In the genomic region with DNA sequence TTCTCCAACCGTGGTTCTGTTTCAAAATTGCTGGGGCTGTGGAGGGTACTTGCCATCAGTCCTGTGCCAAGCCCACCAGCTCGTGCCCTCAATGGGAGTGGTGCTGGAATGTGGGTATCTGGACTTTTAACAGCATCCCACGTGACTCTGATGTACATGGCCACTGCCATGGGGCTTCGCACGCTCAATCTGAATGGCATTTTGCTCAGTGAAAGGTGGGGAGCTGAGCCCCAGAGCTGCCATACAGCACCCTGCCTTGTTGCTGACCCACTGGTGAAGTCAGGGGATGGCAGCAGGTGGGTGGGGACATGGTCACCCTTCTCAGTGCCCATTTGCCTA, we compare ENCODE assay signal across 10 cellular contexts. TPM values are rescaled to one million over a fixed set of nuclear protein-coding genes. Genes with fewer than 3 reads are reported as not detected.
DNase-seq lines count a peak whose midpoint lies in the region; ATAC-seq and TF ChIP-seq lines count a peak whose summit lies in the region.
"Had no signal": no experiment of that assay in that cellular context is flagged by ENCODE, and none has a peak within 500 bp of the region (broad histone marks: within the 10 kb centered on the region; RNA-seq: fewer than 3 reads in every experiment).

No MANE protein-coding gene starts in this region.

- H3K36me3 Mint-ChIP-seq in activated CD4-positive, alpha-beta T cell treated with anti-CD3 and anti-CD28 coated beads, Interleukin-2, amount 10 ng/mL, durations not matched to agents 7 days and 5 days (ENCODE audit: low read depth) = no peaks in the 10 kb centered on the region

- no peak for ATAC-seq in lower lobe of right lung

- H3K4me3 ChIP-seq in adrenal gland = peak overlapping the region in 1 of 4 donors; percentile 97
- no peak overlapping the region for H3K4me3 ChIP-seq in lower lobe of right lung
- peak overlapping the region; percentile 97 to 100 for H3K4me3 ChIP-seq in tibial artery

- H3K4me3 Mint-ChIP-seq in activated CD4-positive, alpha-beta T cell treated with anti-CD3 and anti-CD28 coated beads, Interleukin-2, amount 10 ng/mL, durations not matched to agents 7 days and 5 days = peak overlapping the region; percentile 74

- H3K27ac ChIP-seq in adrenal gland (peak overlapping the region in 3 of 5 donors; percentile 90 to 97 (median 92)), lower lobe of right lung (peak overlapping the region; percentile 92), tibial artery (peak overlapping the region; percentile 99 to 100)

- H3K27ac Mint-ChIP-seq in activated CD4-positive, alpha-beta T cell treated with anti-CD3 and anti-CD28 coated beads, Interleukin-2, amount 10 ng/mL, durations not matched to agents 7 days and 5 days = no peak overlapping the region

- no peak for DNase-seq in activated CD4-positive, alpha-beta T cell treated with anti-CD3 and anti-CD28 coated beads, Interleukin-2, amount 10 ng/mL, durations not matched to agents 7 days and 5 days
- no peak for DNase-seq in activated CD4-positive, alpha-beta T cell treated with anti-CD3 and anti-CD28 coated beads, Interleukin-2, amount 50 U/mL, for 48 hours
- DNase-seq in adrenal gland (no peak), lower lobe of right lung (no peak), tibial artery (no peak), NCI-H187 treated with DMSO at 0.1 percent for 48 hours (lab: John Stamatoyannopoulos, UW) (no peak), erythroblast (lab: John Stamatoyannopoulos, UW) (no peak), NCI-H82 (lab: John Stamatoyannopoulos, UW) (no peak)
- DNase-seq: retina, SHP77 had no signal

- POLR2A ChIA-PET in activated CD4-positive, alpha-beta T cell treated with anti-CD3 and anti-CD28 coated beads, Interleukin-2, amount 10 ng/mL, durations not matched to agents 7 days and 5 days (lab: Charles Lee) = no interaction called here

- intact Hi-C loops in adrenal gland (cut with DNase I) (no loop called here), lower lobe of right lung (cut with DNase I) (no loop called here), tibial artery (cut with DNase I; ENCODE audit: low total_unique reads) (no loop called here)

- no peaks in the 10 kb centered on the region for H3K9me3 ChIP-seq in adrenal gland (replicated peaks in 1 of 3)
- no peaks in the 10 kb centered on the region for H3K9me3 ChIP-seq in lower lobe of right lung
- no peaks in the 10 kb centered on the region for H3K9me3 ChIP-seq in tibial artery

- H3K4me1 ChIP-seq in adrenal gland (replicated peaks in 1 of 2) (peaks cover 34 to 55% of the 10 kb centered on the region in 2 donors), lower lobe of right lung (peaks cover 79% of the 10 kb centered on the region), tibial artery (peaks cover 0 to 61% (median 48%) of the 10 kb centered on the region in 4 donors)

- H3K27me3 Mint-ChIP-seq in activated CD4-positive, alpha-beta T cell treated with anti-CD3 and anti-CD28 coated beads, Interleukin-2, amount 10 ng/mL, durations not matched to agents 7 days and 5 days = peaks cover 24% of the 10 kb centered on the region

- no peaks in the 10 kb centered on the region for H3K27me3 ChIP-seq in adrenal gland
- H3K27me3 ChIP-seq in lower lobe of right lung (ENCODE audit: low read depth) = no peaks in the 10 kb centered on the region
- H3K27me3 ChIP-seq in tibial artery = no peaks in the 10 kb centered on the region

- peaks cover 9% of the 10 kb centered on the region for H3K4me1 Mint-ChIP-seq in activated CD4-positive, alpha-beta T cell treated with anti-CD3 and anti-CD28 coated beads, Interleukin-2, amount 10 ng/mL, durations not matched to agents 7 days and 5 days

- CTCF ChIA-PET in activated CD4-positive, alpha-beta T cell treated with anti-CD3 and anti-CD28 coated beads, Interleukin-2, amount 10 ng/mL, durations not matched to agents 7 days and 5 days (lab: Charles Lee) = no interaction called here

- H3K36me3 ChIP-seq in adrenal gland (replicated peaks in 1 of 2) (no peaks in the 10 kb centered on the region), lower lobe of right lung (no peaks in the 10 kb centered on the region), tibial artery (no peaks in the 10 kb centered on the region)

- TF ChIP-seq POLR2A in adrenal gland (IDR thresholded peaks at IDR 0.05) = no peak
- no peak for TF ChIP-seq POLR2A in erythroblast (IDR thresholded peaks at IDR 0.05; ENCODE audit: low read length)

- no peaks in the 10 kb centered on the region for H3K9me3 Mint-ChIP-seq in activated CD4-positive, alpha-beta T cell treated with anti-CD3 and anti-CD28 coated beads, Interleukin-2, amount 10 ng/mL, durations not matched to agents 7 days and 5 days

- 74 to 84% (median 79%) methylated on average over 5 of the region's 5 CpGs; no CpG with 5 or more reads in 1 of the 4 donors for WGBS in adrenal gland, 4 donors

- TF ChIP-seq CTCF in adrenal gland (IDR thresholded peaks at IDR 0.05) = no peak
- no peak for TF ChIP-seq CTCF in lower lobe of right lung (IDR thresholded peaks at IDR 0.05)
- TF ChIP-seq CTCF in tibial artery (IDR thresholded peaks at IDR 0.05) = no peak

RNA-seq across cellular contexts. Expression of gene SYNPO, which starts 16.6 kb away (rescaled TPM):
- under 1 TPM; 0.05 to 0.08 TPM for total RNA-seq in activated CD4-positive, alpha-beta T cell treated with anti-CD3 and anti-CD28 coated beads, Interleukin-2, amount 10 ng/mL, durations not matched to agents 7 days and 5 days
- 100 to 1,000 TPM in 5 of 8 donors, 10 to 100 TPM in 3; 86.8 to 293 (median 151) TPM for total RNA-seq in adrenal gland
- polyA plus RNA-seq in adrenal gland = 100 to 1,000 TPM in 2 of 3 donors, 10 to 100 TPM in 1; 59.4 to 254 (median 108) TPM
- 90.6 TPM for total RNA-seq in lower lobe of right lung

RNA-seq across cellular contexts. Expression of gene MYOZ3, which starts 37.2 kb away (rescaled TPM):
- under 1 TPM in 1 of 2 experiments, not detected in 1; 0.05 TPM for total RNA-seq in activated CD4-positive, alpha-beta T cell treated with anti-CD3 and anti-CD28 coated beads, Interleukin-2, amount 10 ng/mL, durations not matched to agents 7 days and 5 days
- 1 to 10 TPM in 1 of 8 donors, under 1 TPM in 6, not detected in 1; 0.12 to 1.9 (median 0.42) TPM for total RNA-seq in adrenal gland
- 1 to 10 TPM in 1 of 3 donors, under 1 TPM in 2; 0.16 to 1.4 (median 0.51) TPM for polyA plus RNA-seq in adrenal gland
- total RNA-seq in lower lobe of right lung = 0.92 TPM

Comparison
In these comparisons a context has a peak if more than half of its experiments do, and no peak if none do; other contexts are left out.
1. RNA of gene SYNPO, which starts 16.6 kb away (total RNA-seq): 86.8 to 293 TPM in adrenal gland and 90.6 TPM in lower lobe of right lung (single experiment); 0.05 to 0.08 TPM in activated CD4-positive, alpha-beta T cell treated with anti-CD3 and anti-CD28 coated beads, Interleukin-2, amount 10 ng/mL, durations not matched to agents 7 days and 5 days; every median in the first group is over 10 times any median in the second.
2. Peak in every context shown above with its lines, with median percentiles within 50 percentile points of each other: H3K27ac ChIP-seq.